In the genomic region with DNA sequence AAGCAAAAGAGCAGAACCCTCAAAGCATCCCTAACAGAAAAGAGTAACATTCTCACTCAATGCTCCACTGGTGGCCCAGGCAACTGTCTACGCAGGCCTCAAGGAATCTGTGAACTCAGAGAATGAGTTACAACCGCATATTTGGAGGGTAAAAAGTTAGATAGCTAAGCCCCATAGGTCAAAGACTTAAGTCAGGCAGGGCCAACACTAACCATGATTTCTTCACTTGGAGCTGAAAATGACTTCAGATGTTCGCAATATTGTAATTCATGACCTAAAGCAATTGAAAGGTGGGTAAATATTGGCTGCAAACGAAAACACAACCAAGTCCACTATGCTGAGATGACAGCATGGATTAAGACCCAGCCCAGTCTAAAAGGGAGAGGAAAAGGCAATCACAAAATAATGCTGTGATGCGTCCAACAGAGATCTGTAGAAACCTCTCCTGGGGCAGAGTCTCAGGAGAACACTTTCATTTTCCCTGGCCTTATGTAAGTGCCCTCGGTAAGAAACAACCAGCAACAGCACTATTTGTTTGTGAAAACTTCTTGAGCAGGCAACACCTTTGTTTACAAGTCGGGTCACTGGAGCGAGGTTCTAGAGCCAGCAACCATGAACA, we compare ENCODE assay signal across 14 cellular contexts.
DNase-seq lines count a peak whose midpoint lies in the region; ATAC-seq and TF ChIP-seq lines count a peak whose summit lies in the region.
"Had no signal": no experiment of that assay in that cellular context is flagged by ENCODE, and none has a peak within 500 bp of the region (broad histone marks: within the 10 kb centered on the region; RNA-seq: fewer than 3 reads in every experiment).

No MANE protein-coding gene starts in this region.

- TF ChIP-seq POLR2A in Peyer's patch (IDR thresholded peaks at IDR 0.05) (no peak), spleen (IDR thresholded peaks at IDR 0.05) (no peak)

- POLR2A ChIA-PET in PC-9 (lab: Charles Lee; ENCODE audit: unreplicated experiment) = no interaction called here

- H3K4me1 ChIP-seq in Peyer's patch (peaks cover 0 to 39% (median 3%) of the 10 kb centered on the region in 4 donors), esophagus (ENCODE audit: control insufficient read depth in 2 of 2, insufficient read depth in 2 of 2, low read length in 1 of 2) (peaks cover 3 to 23% of the 10 kb centered on the region in 2 donors), lung (ENCODE audit: control insufficient read depth in 2 of 2, insufficient read depth in 2 of 2, low read length in 2 of 2) (peaks cover 0 to 28% of the 10 kb centered on the region in 2 donors), spleen (peaks cover 0 to 23% (median 8%) of the 10 kb centered on the region in 6 donors), PC-9 (replicated peaks; ENCODE audit: insufficient read depth) (no peaks in the 10 kb centered on the region)

- peaks cover 72% of the 10 kb centered on the region for H4K20me1 ChIP-seq in PC-9 (ENCODE audit: insufficient read depth)

- H3K4me3 ChIP-seq in Peyer's patch (no peak overlapping the region), esophagus (ENCODE audit: low read depth in 1 of 2, low read length in 2 of 2) (no peak overlapping the region), lung (no peak overlapping the region), spleen (no peak overlapping the region), PC-9 (no peak overlapping the region)
- H3K4me3 ChIP-seq: smooth muscle cell had no signal

- peak overlapping the region; percentile 49 to 86 (median 66) for H3K27ac ChIP-seq in Peyer's patch
- peak overlapping the region; percentile 57 to 75 for H3K27ac ChIP-seq in esophagus (ENCODE audit: low read depth in 2 of 2, low read length in 1 of 2)
- H3K27ac ChIP-seq in lung (ENCODE audit: low read depth in 1 of 2, low read length in 1 of 2) = peak overlapping the region in 1 of 2 donors; percentile 78
- peak overlapping the region in 5 of 8 donors; percentile 5 to 45 (median 39) for H3K27ac ChIP-seq in spleen
- no peak overlapping the region for H3K27ac ChIP-seq in PC-9

- 0 out of 2 replicates have a peak, but pooled peaks cover 14% of the 10 kb centered on the region for H3K79me2 ChIP-seq in PC-9 (ENCODE audit: low read depth)

- WGBS in esophagus, 2 donors = 46 to 48% methylated on average over 8 of the region's 8 CpGs
- WGBS in lung, 2 donors = 55 to 81% methylated on average over 8 of the region's 8 CpGs
- WGBS in spleen, 5 donors = 76 to 88% (median 85%) methylated on average over 8 of the region's 8 CpGs

- no peak overlapping the region for H2AFZ ChIP-seq in PC-9

- H3K9me2 ChIP-seq in PC-9 (ENCODE audit: insufficient read depth) = no peaks in the 10 kb centered on the region

- H3K27me3 ChIP-seq in Peyer's patch (no peaks in the 10 kb centered on the region), esophagus (ENCODE audit: control insufficient read depth in 1 of 2, insufficient read depth in 2 of 2, low read length in 2 of 2) (no peaks in the 10 kb centered on the region), lung (ENCODE audit: control insufficient read depth, insufficient read depth) (no peaks in the 10 kb centered on the region), spleen (replicated peaks in 1 of 7) (no peaks in the 10 kb centered on the region), PC-9 (ENCODE audit: insufficient read depth, low read depth) (no peaks in the 10 kb centered on the region)

- no TSS peak for BruUV-seq in PC-9 (replicated peaks; lab: Mats Ljungman, UMichigan)

- intact Hi-C loops in spleen (cut with DNase I; ENCODE audit: low total_unique reads) (no loop called here), PC-9 (cut with micrococcal nuclease; ENCODE audit: unreplicated experiment) (loop anchor here (10.0 kb wide), 1 partner anchor 141 kb away; no protein-coding TSS in a partner anchor), posterior cingulate gyrus (cut with DNase I) (no loop called here)

- DNase-seq in Peyer's patch (peak in 1 of 3 donors; percentile 19), lung (ENCODE audit: low spot score) (no peak), spleen (no peak), PC-9 (no peak), HT-29 (ENCODE audit: low spot score) (no peak), posterior cingulate gyrus (no peak)
- DNase-seq: DND-41; effector memory CD8-positive, alpha-beta T cell; NCI-H524; RPMI8226 had no signal

- TF ChIP-seq CTCF in Peyer's patch (IDR thresholded peaks at IDR 0.05) (no peak), lung (IDR thresholded peaks at IDR 0.05; ENCODE audit: control extremely low read depth, extremely low read depth) (no peak), spleen (IDR thresholded peaks at IDR 0.05 in 8 of 11, conservative IDR thresholded peaks at IDR 0.05 in 3 of 11) (no peak), PC-9 (conservative IDR thresholded peaks at IDR 0.05) (no peak)

- CTCF ChIA-PET in PC-9 (lab: Charles Lee) = no interaction called here

- H3K9me3 ChIP-seq in Peyer's patch (no peaks in the 10 kb centered on the region), esophagus (ENCODE audit: control insufficient read depth in 2 of 2, insufficient read depth in 1 of 2, low read depth in 1 of 2, low read length in 1 of 2) (no peaks in the 10 kb centered on the region), lung (ENCODE audit: control insufficient read depth in 2 of 2, insufficient read depth in 1 of 2, low read length in 1 of 2) (no peaks in the 10 kb centered on the region), spleen (no peaks in the 10 kb centered on the region), PC-9 (ENCODE audit: insufficient read depth, low read depth) (no peaks in the 10 kb centered on the region)

- ATAC-seq in lung (ENCODE audit: insufficient read depth, low FRiP score) (peak; percentile 5), GM21576 (IDR thresholded peaks at IDR 0.05; ENCODE audit: unreplicated experiment) (no peak)
- ATAC-seq: effector memory CD8-positive, alpha-beta T cell; HCT116 had no signal

- H3K36me3 ChIP-seq in Peyer's patch (peaks cover 0 to 19% (median 0%) of the 10 kb centered on the region in 3 donors), esophagus (ENCODE audit: control insufficient read depth in 2 of 2, insufficient read depth in 2 of 2, low read length in 1 of 2) (peaks cover 0 to 2% of the 10 kb centered on the region in 2 donors), lung (ENCODE audit: control insufficient read depth in 2 of 2, insufficient read depth in 2 of 2, low read length in 2 of 2) (peaks cover 0 to 15% of the 10 kb centered on the region in 2 donors), spleen (peaks cover 0 to 100% (median 25%) of the 10 kb centered on the region in 6 donors), PC-9 (ENCODE audit: low read depth) (peaks cover 56% of the 10 kb centered on the region)

- peaks cover 36% of the 10 kb centered on the region for H3F3A ChIP-seq in PC-9 (ENCODE audit: insufficient read depth, low read depth)

- H3K4me2 ChIP-seq in PC-9 = no peak overlapping the region
- H3K4me2 ChIP-seq: smooth muscle cell had no signal
